ENCODE assay signal across 13 cellular contexts in genomic region chr11:72625746-72626636, GRCh38. TPM values are rescaled to one million over a fixed set of nuclear protein-coding genes. Genes with fewer than 3 reads are reported as not detected.
A peak's percentile ranks its signal among the peaks of the same experiment; 100 is the strongest.
DNase-seq lines count a peak whose midpoint lies in the region; ATAC-seq, FAIRE-seq and TF ChIP-seq lines count a peak whose summit lies in the region.
"Had no signal": no experiment of that assay in that cellular context is flagged by ENCODE, and none has a peak within 500 bp of the region (broad histone marks: within the 10 kb centered on the region; RNA-seq: fewer than 3 reads in every experiment).

No MANE protein-coding gene starts in this region.

- no peak overlapping the region for H3K4me3 ChIP-seq in kidney (ENCODE audit: low read length in 2 of 2)
- peak overlapping the region in 1 of 4 donors; percentile 13 for H3K4me3 ChIP-seq in gastrocnemius medialis
- H3K4me3 ChIP-seq: ascending aorta had no signal

- H3K36me3 Mint-ChIP-seq in activated T-cell treated with anti-CD3 and anti-CD28 coated beads, Interleukin-2, amount 50 U/mL, for 4 hours (ENCODE audit: insufficient read depth), result no peaks in the 10 kb centered on the region
- H3K36me3 Mint-ChIP-seq: CD8-positive, alpha-beta T cell had no signal

- H3K27me3 Mint-ChIP-seq in activated T-cell treated with anti-CD3 and anti-CD28 coated beads, Interleukin-2, amount 50 U/mL, for 4 hours (ENCODE audit: low read depth), result no peaks in the 10 kb centered on the region
- H3K27me3 Mint-ChIP-seq: activated CD8-positive, alpha-beta T cell treated with anti-CD3 and anti-CD28 coated beads for 36 hours had no signal

- H3K4me1 ChIP-seq in kidney (ENCODE audit: control insufficient read depth in 1 of 2, insufficient read depth in 1 of 2, low read depth in 1 of 2, low read length in 2 of 2) (peaks cover 0 to 30% of the 10 kb centered on the region in 2 donors), gastrocnemius medialis (peaks cover 42 to 48% of the 10 kb centered on the region in 2 donors)

- H3K9ac ChIP-seq in kidney (ENCODE audit: low read length in 2 of 2), result no peak overlapping the region

- no peaks in the 10 kb centered on the region for H3K27me3 ChIP-seq in gastrocnemius medialis
- H3K27me3 ChIP-seq: ascending aorta had no signal

- no peak for TF ChIP-seq CTCF in kidney (IDR thresholded peaks at IDR 0.05; ENCODE audit: borderline replicate concordance, extremely low read depth, insufficient read depth)
- TF ChIP-seq CTCF in gastrocnemius medialis (IDR thresholded peaks at IDR 0.05 in 4 of 5, conservative IDR thresholded peaks at IDR 0.05 in 1 of 5), result no peak

- TF ChIP-seq POLR2A in gastrocnemius medialis (IDR thresholded peaks at IDR 0.05), result no peak

- intact Hi-C loops in kidney (cut with DNase I) (no loop called here), gastrocnemius medialis (cut with DNase I; ENCODE audit: low total_unique reads) (no loop called here)

- H3K36me3 ChIP-seq in kidney (ENCODE audit: control insufficient read depth in 1 of 2, insufficient read depth in 2 of 2, low read length in 2 of 2) (no peaks in the 10 kb centered on the region), gastrocnemius medialis (no peaks in the 10 kb centered on the region)
- H3K36me3 ChIP-seq: ascending aorta had no signal

- H3K9me3 ChIP-seq in kidney (ENCODE audit: control insufficient read depth in 1 of 2, low read length in 2 of 2) (no peaks in the 10 kb centered on the region), gastrocnemius medialis (no peaks in the 10 kb centered on the region)
- H3K9me3 ChIP-seq: ascending aorta had no signal

- no peaks in the 10 kb centered on the region for H3K9me3 Mint-ChIP-seq in activated T-cell treated with anti-CD3 and anti-CD28 coated beads, Interleukin-2, amount 50 U/mL, for 4 hours
- H3K9me3 Mint-ChIP-seq: activated CD8-positive, alpha-beta T cell treated with anti-CD3 and anti-CD28 coated beads for 36 hours; CD8-positive, alpha-beta T cell had no signal

- no peak for FAIRE-seq in kidney (lab: Jason Lieb, UNC)

- in situ Hi-C loops in gastrocnemius medialis (cut with MboI; ENCODE audit: low sequenced_read_pairs in 4 of 4), result no loop called here

- H3K27ac ChIP-seq in caudate nucleus (ENCODE audit: low read depth, low read length) (peak overlapping the region; percentile 46), kidney (ENCODE audit: low read depth in 2 of 2, low read length in 2 of 2) (peak overlapping the region; percentile 53 to 67), gastrocnemius medialis (peak overlapping the region; percentile 54 to 81 (median 76))

- peak; percentile 40 for DNase-seq in EH (ENCODE audit: low read depth)
- DNase-seq in caudate nucleus (lab: John Stamatoyannopoulos, UW), result peak in 1 of 61 donors; percentile 25
- no peak for DNase-seq in kidney
- DNase-seq in gastrocnemius medialis, result no peak
- DNase-seq in Kasumi-1 (lab: John Stamatoyannopoulos, UW), result no peak
- DNase-seq in germinal center (ENCODE audit: low spot score), result no peak
- no peak for DNase-seq in activated T-cell treated with anti-CD3 and anti-CD28 coated beads, Interleukin-2, amount 50 U/mL, for 4 hours
- DNase-seq: activated CD8-positive, alpha-beta T cell treated with anti-CD3 and anti-CD28 coated beads for 36 hours; CD8-positive, alpha-beta T cell; NCI-H187 treated with DMSO at 0.1 percent for 48 hours had no signal

- ATAC-seq in gastrocnemius medialis (peak; percentile 27 to 37), GM18498 (IDR thresholded peaks at IDR 0.05; ENCODE audit: unreplicated experiment) (no peak)
- ATAC-seq in activated T-cell treated with anti-CD3 and anti-CD28 coated beads, Interleukin-2, amount 50 U/mL, for 4 hours, result no peak
- ATAC-seq: activated CD8-positive, alpha-beta T cell treated with anti-CD3 and anti-CD28 coated beads for 36 hours; CD8-positive, alpha-beta T cell; HCT116 had no signal

- no peak overlapping the region for H3K4me3 Mint-ChIP-seq in activated T-cell treated with anti-CD3 and anti-CD28 coated beads, Interleukin-2, amount 50 U/mL, for 4 hours
- H3K4me3 Mint-ChIP-seq: activated CD8-positive, alpha-beta T cell treated with anti-CD3 and anti-CD28 coated beads for 36 hours; CD8-positive, alpha-beta T cell had no signal

- peaks cover 12% of the 10 kb centered on the region for H3K4me1 Mint-ChIP-seq in activated T-cell treated with anti-CD3 and anti-CD28 coated beads, Interleukin-2, amount 50 U/mL, for 4 hours (ENCODE audit: low read depth)

RNA-seq across cellular contexts. Expression of gene PDE2A, which starts 48.2 kb away (rescaled TPM):
- total RNA-seq in kidney, result 42.0 TPM
- polyA plus RNA-seq in kidney (ENCODE audit: insufficient read depth, low read depth, low replicate concordance), result 12.6 TPM
- 10 to 100 TPM; 13.4 to 26.6 (median 21.9) TPM for total RNA-seq in gastrocnemius medialis
- total RNA-seq in activated T-cell treated with anti-CD3 and anti-CD28 coated beads, Interleukin-2, amount 50 U/mL, for 4 hours, result under 1 TPM; 0.53 to 0.71 (median 0.60) TPM

Comparison
In these comparisons a context has a peak if more than half of its experiments do, and no peak if none do; other contexts are left out.
1. ATAC-seq: peak in gastrocnemius medialis (2 of 2); none in GM18498 (single experiment) and activated T-cell treated with anti-CD3 and anti-CD28 coated beads, Interleukin-2, amount 50 U/mL, for 4 hours (0 of 2).
2. RNA of gene PDE2A, which starts 48.2 kb away (total RNA-seq): 42.0 TPM in kidney (single experiment) and 13.4 to 26.6 TPM in gastrocnemius medialis; 0.53 to 0.71 TPM in activated T-cell treated with anti-CD3 and anti-CD28 coated beads, Interleukin-2, amount 50 U/mL, for 4 hours; every median in the first group is over 4 times any median in the second.
3. Peak in every context shown above with its lines, with median percentiles within 50 percentile points of each other: H3K27ac ChIP-seq.